In genomic region chr7:103073989-103074518, GRCh38 we compare ENCODE assay signal across 8 cellular contexts. TPM values are rescaled to one million over a fixed set of nuclear protein-coding genes. Genes with fewer than 3 reads are reported as not detected.
DNase-seq lines count a peak whose midpoint lies in the region; ATAC-seq, FAIRE-seq and TF ChIP-seq lines count a peak whose summit lies in the region.

No MANE protein-coding gene starts in this region.

- intact Hi-C loops in activated naive CD4-positive, alpha-beta T cell treated with anti-CD3 and anti-CD28 coated beads for 36 hours (cut with micrococcal nuclease) = loop anchor here (1.0 to 10.0 kb wide), 4 partner anchors 206 to 1131 kb away; partner anchors contain the start of genes DNAJC2 and ORC5

- H3K36me3 ChIP-seq in right atrium auricular region = no peaks in the 10 kb centered on the region
- H3K36me3 ChIP-seq in small intestine (ENCODE audit: control insufficient read depth in 2 of 2, insufficient read depth in 2 of 2, low read length in 2 of 2) = no peaks in the 10 kb centered on the region

- no peak for DNase-seq in activated naive CD4-positive, alpha-beta T cell treated with anti-CD3 and anti-CD28 coated beads for 36 hours
- DNase-seq in activated naive CD4-positive, alpha-beta T cell (lab: John Stamatoyannopoulos, UW) = no peak
- DNase-seq in right atrium auricular region (ENCODE audit: low spot score) = no peak
- peak; percentile 74 for DNase-seq in small intestine
- no peak for DNase-seq in T-helper 9 cell

- peaks cover 38% of the 10 kb centered on the region for H3K4me1 Mint-ChIP-seq in activated naive CD4-positive, alpha-beta T cell treated with anti-CD3 and anti-CD28 coated beads for 36 hours (ENCODE audit: low read depth)

- WGBS in small intestine, 3 donors = 6 to 13% (median 12%) methylated on average over 6 of the region's 6 CpGs

- FAIRE-seq in small intestine (lab: Jason Lieb, UNC) = no peak

- H3K9me3 ChIP-seq in right atrium auricular region (no peaks in the 10 kb centered on the region), small intestine (ENCODE audit: control insufficient read depth, low read depth) (no peaks in the 10 kb centered on the region)

- H3K4me1 ChIP-seq in right atrium auricular region = peaks cover 0 to 18% of the 10 kb centered on the region in 2 donors
- peaks cover 0 to 3% of the 10 kb centered on the region in 2 donors for H3K4me1 ChIP-seq in small intestine (ENCODE audit: control insufficient read depth in 2 of 2, insufficient read depth in 1 of 2, low read depth in 1 of 2, low read length in 1 of 2)

- H3K9me3 Mint-ChIP-seq in activated naive CD4-positive, alpha-beta T cell treated with anti-CD3 and anti-CD28 coated beads for 36 hours = no peaks in the 10 kb centered on the region

- no peaks in the 10 kb centered on the region for H3K27me3 Mint-ChIP-seq in activated naive CD4-positive, alpha-beta T cell treated with anti-CD3 and anti-CD28 coated beads for 36 hours (ENCODE audit: low read depth)

- ATAC-seq in HG02610 (IDR thresholded peaks at IDR 0.05; ENCODE audit: unreplicated experiment) (no peak), HG02973 (IDR thresholded peaks at IDR 0.05; ENCODE audit: unreplicated experiment) (no peak)

- H3K4me3 Mint-ChIP-seq in activated naive CD4-positive, alpha-beta T cell treated with anti-CD3 and anti-CD28 coated beads for 36 hours = peak overlapping the region; percentile 81

- CTCF ChIA-PET in activated naive CD4-positive, alpha-beta T cell treated with anti-CD3 and anti-CD28 coated beads for 36 hours (lab: Charles Lee) = interaction anchor here (0.9 to 1.1 kb wide), 2 partner anchors 8 to 23 kb away, joined by 3 read pairs; no protein-coding TSS in a partner anchor

- TF ChIP-seq CTCF in VCaP (conservative IDR thresholded peaks at IDR 0.05) (no peak), right atrium auricular region (IDR thresholded peaks at IDR 0.05) (no peak)

- H3K27ac ChIP-seq in VCaP (peak overlapping the region; percentile 97), right atrium auricular region (peak overlapping the region; percentile 86 to 89), small intestine (ENCODE audit: low read depth in 1 of 2, low read length in 1 of 2) (peak overlapping the region; percentile 49 to 85)

- no peaks in the 10 kb centered on the region for H3K27me3 ChIP-seq in right atrium auricular region
- no peaks in the 10 kb centered on the region for H3K27me3 ChIP-seq in small intestine (ENCODE audit: control insufficient read depth in 2 of 2, insufficient read depth in 2 of 2, low read length in 2 of 2)

- H3K27ac Mint-ChIP-seq in activated naive CD4-positive, alpha-beta T cell treated with anti-CD3 and anti-CD28 coated beads for 36 hours = peak overlapping the region; percentile 5

- H3K4me3 ChIP-seq in right atrium auricular region (peak overlapping the region; percentile 74 to 75), small intestine (ENCODE audit: low read depth in 1 of 2, low read length in 2 of 2) (peak overlapping the region in 1 of 2 donors; percentile 80)

- H3K36me3 Mint-ChIP-seq in activated naive CD4-positive, alpha-beta T cell treated with anti-CD3 and anti-CD28 coated beads for 36 hours (ENCODE audit: low read depth) = peaks cover 11% of the 10 kb centered on the region

RNA-seq across cellular contexts. Expression of gene FBXL13, which starts 0.5 kb away (rescaled TPM):
- under 1 TPM; 0.54 to 0.74 TPM for total RNA-seq in activated naive CD4-positive, alpha-beta T cell treated with anti-CD3 and anti-CD28 coated beads for 36 hours
- 1 to 10 TPM; 1.6 to 1.7 TPM for total RNA-seq in right atrium auricular region
- under 1 TPM in 1 of 3 donors, not detected in 2; 0.10 TPM for polyA plus RNA-seq in small intestine

RNA-seq across cellular contexts. Expression of gene ARMC10, which starts 0.9 kb away (rescaled TPM):
- 10 to 100 TPM; 46.6 to 50.5 TPM for total RNA-seq in activated naive CD4-positive, alpha-beta T cell treated with anti-CD3 and anti-CD28 coated beads for 36 hours
- total RNA-seq in right atrium auricular region = 10 to 100 TPM; 11.6 to 20.2 TPM
- polyA plus RNA-seq in small intestine = 10 to 100 TPM in 2 of 3 donors, 1 to 10 TPM in 1; 8.9 to 23.0 (median 11.9) TPM
